Comparison of ENCODE assay signal across 1 cellular context in genomic region chr1:37793773-37794371, GRCh38.
TF ChIP-seq lines count a peak whose summit lies in the region.

A gene with protein sequence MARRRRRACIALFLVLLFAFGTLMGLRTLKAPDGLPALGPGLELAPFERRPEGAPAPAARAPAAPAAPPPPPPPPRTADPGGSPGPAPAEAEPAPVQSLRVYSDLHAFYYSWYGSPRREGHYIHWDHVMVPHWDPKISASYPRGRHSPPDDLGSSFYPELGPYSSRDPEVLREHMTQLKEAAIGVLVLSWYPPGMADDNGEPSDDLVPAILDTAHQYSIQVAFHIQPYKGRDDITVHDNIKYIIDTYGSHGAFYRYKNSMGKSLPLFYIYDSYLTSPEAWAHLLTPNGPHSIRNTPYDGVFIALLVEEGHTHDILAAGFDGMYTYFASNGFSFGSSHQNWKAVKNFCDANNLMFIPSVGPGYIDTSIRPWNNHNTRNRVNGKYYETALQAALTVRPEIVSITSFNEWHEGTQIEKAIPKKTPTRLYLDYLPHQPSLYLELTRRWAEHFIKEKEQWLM (plus strand): TSS chr1:37793847. CDS start chr1:37794183, 336 bp downstream.

TF ChIP-seq in K562, 482 proteins besides CTCF, POLR2A, EP300 and RAD21 (continued from another document and continues in another):
- TF ChIP-seq PRDM10 (IDR thresholded peaks at IDR 0.05; ENCODE audit: partially characterized antibody): peak; percentile 97
- 0 out of 2 replicates have a peak, but pooled peaks have one; percentile 40 for TF ChIP-seq SAFB (IDR thresholded peaks at IDR 0.05; ENCODE audit: borderline replicate concordance, low read depth, low read length)
- TF ChIP-seq E2F6 (IDR thresholded peaks at IDR 0.05; ENCODE audit: borderline replicate concordance in 1 of 2, extremely low read depth in 1 of 2, insufficient read depth in 1 of 2, insufficient read length in 1 of 2, low read depth in 1 of 2, low read length in 1 of 2, poor library complexity in 1 of 2, severe bottlenecking in 1 of 2): peak in 1 of 2 experiments; percentile 92
- peak; percentile 42; the same call in 1 of the 2 replicates for TF ChIP-seq NR3C1 (CRISPR knock-in tag; IDR thresholded peaks at IDR 0.05)
- peak; percentile 27; the same call in 1 of the 2 replicates for TF ChIP-seq MYC (IDR thresholded peaks at IDR 0.05; ENCODE audit: low read depth, low read length)
- TF ChIP-seq MYC (CRISPR knock-in tag; IDR thresholded peaks at IDR 0.05; ENCODE audit: borderline replicate concordance, low read depth): no peak
- peak; percentile 42; the same call in 1 of the 2 replicates for TF ChIP-seq CREB3L1 (IDR thresholded peaks at IDR 0.05; ENCODE audit: borderline replicate concordance, low read depth)
- peak; percentile 41; the same call in 1 of the 2 replicates for TF ChIP-seq MGA (IDR thresholded peaks at IDR 0.05)
- no peak for TF ChIP-seq PKNOX1 (IDR thresholded peaks at IDR 0.05)
- no peak for TF ChIP-seq RFX7 (CRISPR knock-in tag; IDR thresholded peaks at IDR 0.05)
- no peak for TF ChIP-seq ZNF57 (CRISPR knock-in tag; IDR thresholded peaks at IDR 0.05)
- no peak for TF ChIP-seq TAF7 (tag; IDR thresholded peaks at IDR 0.05)
- TF ChIP-seq SIRT6 (IDR thresholded peaks at IDR 0.05; ENCODE audit: low read depth, low read length): no peak
- no peak for TF ChIP-seq KLF6 (CRISPR knock-in tag; IDR thresholded peaks at IDR 0.05; ENCODE audit: borderline replicate concordance)
- no peak for TF ChIP-seq CHD1 (IDR thresholded peaks at IDR 0.05; ENCODE audit: low read length)
- TF ChIP-seq ZSCAN29 (IDR thresholded peaks at IDR 0.05): no peak
- no peak for TF ChIP-seq SPI1 (IDR thresholded peaks at IDR 0.05; ENCODE audit: borderline replicate concordance, low read depth, low read length)
- no peak for TF ChIP-seq FIP1L1 (IDR thresholded peaks at IDR 0.05; ENCODE audit: low read depth, low read length, poor library complexity, severe bottlenecking)
- peak; percentile 54; the same call in 1 of the 2 replicates for TF ChIP-seq SMAD4 (CRISPR knock-in tag; conservative IDR thresholded peaks at IDR 0.05)
- TF ChIP-seq POLR2H (tag; IDR thresholded peaks at IDR 0.05; ENCODE audit: low read depth): no peak
- TF ChIP-seq ETV6 (IDR thresholded peaks at IDR 0.05; ENCODE audit: borderline replicate concordance in 1 of 2, low read depth in 2 of 2, low read length in 1 of 2): no peak
- TF ChIP-seq ETV6 (CRISPR knock-in tag; IDR thresholded peaks at IDR 0.05; ENCODE audit: borderline replicate concordance): no peak
- TF ChIP-seq WHSC1 (IDR thresholded peaks at IDR 0.05; ENCODE audit: low read length): no peak
- TF ChIP-seq, protein P1, sequence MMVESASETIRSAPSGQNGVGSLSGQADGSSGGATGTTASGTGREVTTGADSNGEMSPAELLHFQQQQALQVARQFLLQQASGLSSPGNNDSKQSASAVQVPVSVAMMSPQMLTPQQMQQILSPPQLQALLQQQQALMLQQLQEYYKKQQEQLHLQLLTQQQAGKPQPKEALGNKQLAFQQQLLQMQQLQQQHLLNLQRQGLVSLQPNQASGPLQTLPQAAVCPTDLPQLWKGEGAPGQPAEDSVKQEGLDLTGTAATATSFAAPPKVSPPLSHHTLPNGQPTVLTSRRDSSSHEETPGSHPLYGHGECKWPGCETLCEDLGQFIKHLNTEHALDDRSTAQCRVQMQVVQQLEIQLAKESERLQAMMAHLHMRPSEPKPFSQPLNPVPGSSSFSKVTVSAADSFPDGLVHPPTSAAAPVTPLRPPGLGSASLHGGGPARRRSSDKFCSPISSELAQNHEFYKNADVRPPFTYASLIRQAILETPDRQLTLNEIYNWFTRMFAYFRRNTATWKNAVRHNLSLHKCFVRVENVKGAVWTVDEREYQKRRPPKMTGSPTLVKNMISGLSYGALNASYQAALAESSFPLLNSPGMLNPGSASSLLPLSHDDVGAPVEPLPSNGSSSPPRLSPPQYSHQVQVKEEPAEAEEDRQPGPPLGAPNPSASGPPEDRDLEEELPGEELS (CRISPR knock-in tag; IDR thresholded peaks at IDR 0.05; ENCODE audit: borderline replicate concordance): no peak
- no peak for TF ChIP-seq TAL1 (IDR thresholded peaks at IDR 0.05)
- TF ChIP-seq CTBP1 (IDR thresholded peaks at IDR 0.05; ENCODE audit: borderline replicate concordance): peak; percentile 93
- TF ChIP-seq RBFOX2 (IDR thresholded peaks at IDR 0.05; ENCODE audit: low read depth, low read length): peak; percentile 52
- TF ChIP-seq ETV5 (CRISPR knock-in tag; IDR thresholded peaks at IDR 0.05; ENCODE audit: low read depth): no peak
- TF ChIP-seq, protein P2, sequence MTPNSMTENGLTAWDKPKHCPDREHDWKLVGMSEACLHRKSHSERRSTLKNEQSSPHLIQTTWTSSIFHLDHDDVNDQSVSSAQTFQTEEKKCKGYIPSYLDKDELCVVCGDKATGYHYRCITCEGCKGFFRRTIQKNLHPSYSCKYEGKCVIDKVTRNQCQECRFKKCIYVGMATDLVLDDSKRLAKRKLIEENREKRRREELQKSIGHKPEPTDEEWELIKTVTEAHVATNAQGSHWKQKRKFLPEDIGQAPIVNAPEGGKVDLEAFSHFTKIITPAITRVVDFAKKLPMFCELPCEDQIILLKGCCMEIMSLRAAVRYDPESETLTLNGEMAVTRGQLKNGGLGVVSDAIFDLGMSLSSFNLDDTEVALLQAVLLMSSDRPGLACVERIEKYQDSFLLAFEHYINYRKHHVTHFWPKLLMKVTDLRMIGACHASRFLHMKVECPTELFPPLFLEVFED (CRISPR knock-in tag; conservative IDR thresholded peaks at IDR 0.05): no peak
- peak; percentile 44; the same call in 1 of the 2 replicates for TF ChIP-seq PHF8 (IDR thresholded peaks at IDR 0.05; ENCODE audit: borderline replicate concordance, low read length)
